In genomic region chr7:24755541-24756416, GRCh38 we compare ENCODE assay signal across 8 cellular contexts. TPM values are rescaled to one million over a fixed set of nuclear protein-coding genes. Genes with fewer than 3 reads are reported as not detected.
DNase-seq lines count a peak whose midpoint lies in the region; ATAC-seq lines count a peak whose summit lies in the region.

No MANE protein-coding gene starts in this region.

- peak overlapping the region; percentile 81 to 84 (median 82) for H3K4me3 Mint-ChIP-seq in T-cell

- CTCF ChIA-PET in T-cell (lab: Charles Lee) = interaction anchor here in 1 of 2 donors (1.0 kb wide), 1 partner anchor 9 kb away, joined by 3 read pairs; no protein-coding TSS in a partner anchor

- H3K4me3 ChIP-seq in BLaER1 = peak overlapping the region; percentile 80; the same call in 1 of the 2 replicates

- no peaks in the 10 kb centered on the region for H3K36me3 Mint-ChIP-seq in T-cell

- no peaks in the 10 kb centered on the region for H3K9me3 ChIP-seq in BLaER1

- no peaks in the 10 kb centered on the region for H3K36me3 ChIP-seq in BLaER1

- H3K27me3 Mint-ChIP-seq in T-cell = peaks cover 24 to 47% of the 10 kb centered on the region in 2 donors

- POLR2A ChIA-PET in T-cell (lab: Charles Lee) = interaction anchor here in 1 of 2 donors (0.5 kb wide), 1 partner anchor 152 kb away, joined by 3 read pairs; no protein-coding TSS in a partner anchor

- no peak overlapping the region for H3K27ac ChIP-seq in BLaER1

- peak overlapping the region; percentile 90; the same call in 1 of the 2 replicates for H3K4me2 ChIP-seq in BLaER1

- ATAC-seq in HG03103 (IDR thresholded peaks at IDR 0.05; ENCODE audit: low read depth, unreplicated experiment) (peak; percentile 60), T-cell (replicated peaks in 1 of 4) (peak in 2 of 4 experiments; percentile 34 to 38)

- H3K4me1 Mint-ChIP-seq in T-cell = peaks cover 23 to 27% (median 27%) of the 10 kb centered on the region in 3 donors

- H3K27ac Mint-ChIP-seq in T-cell = no peak overlapping the region

- H3K9ac ChIP-seq in BLaER1 = no peak overlapping the region

- peaks cover 8% of the 10 kb centered on the region for H3K4me1 ChIP-seq in BLaER1

- H3K27me3 ChIP-seq in BLaER1 = peaks cover 47% of the 10 kb centered on the region

- DNase-seq in GM19238 (ENCODE audit: insufficient read length, low spot score) (peak; percentile 17), T-cell (no peak), globus pallidus (ENCODE audit: low spot score) (peak; percentile 24), NCI-H2227 (lab: John Stamatoyannopoulos, UW; ENCODE audit: unreplicated experiment) (no peak), NCI-H774 (lab: John Stamatoyannopoulos, UW) (no peak), NCI-H1930 (lab: John Stamatoyannopoulos, UW) (no peak)

- H3K9me3 Mint-ChIP-seq in T-cell = no peaks in the 10 kb centered on the region

- H4K20me1 ChIP-seq in BLaER1 = no peaks in the 10 kb centered on the region

RNA-seq across cellular contexts. Expression of gene GSDME, which starts 1.5 kb away (rescaled TPM):
- 1 to 10 TPM in 1 of 5 donors, under 1 TPM in 3, not detected in 1; 0.38 to 1.1 (median 0.46) TPM for total RNA-seq in T-cell

Comparison
In these comparisons a context has a peak if more than half of its experiments do, and no peak if none do; other contexts are left out.
1. DNase-seq: peak in GM19238 (single experiment) and globus pallidus (single experiment); none in T-cell (0 of 34), NCI-H2227 (single experiment), NCI-H774 (single experiment) and NCI-H1930 (0 of 2).